In genomic region chr18:62098960-62099359, GRCh38 we compare ENCODE assay signal across 27 cellular contexts.
"Had no signal": no experiment of that assay in that cellular context is flagged by ENCODE, and none has a peak within 500 bp of the region (broad histone marks: within the 10 kb centered on the region; RNA-seq: fewer than 3 reads in every experiment).

No MANE protein-coding gene starts in this region.

- H3K9me3 Mint-ChIP-seq: effector memory CD8-positive, alpha-beta T cell had no signal

- H3K27me3 ChIP-seq: esophagus squamous epithelium, gastrocnemius medialis, heart right ventricle, left lung had no signal

- H3K27ac Mint-ChIP-seq: dendritic cell treated with granulocyte-macrophage colony-stimulating factor and Interleukin-4, amounts not matched to agents 40 ng/mL and 50 ng/mL, for 4 days; effector memory CD8-positive, alpha-beta T cell; endodermal cell; mesothelial cell of epicardium; naive B cell; naive thymus-derived CD8-positive, alpha-beta T cell had no signal

- H3K9me3 ChIP-seq: gastrocnemius medialis, mucosa of descending colon had no signal

- H3K27me3 Mint-ChIP-seq: dendritic cell treated with granulocyte-macrophage colony-stimulating factor and Interleukin-4, amounts not matched to agents 40 ng/mL and 50 ng/mL, for 4 days; effector memory CD8-positive, alpha-beta T cell; naive B cell; naive thymus-derived CD8-positive, alpha-beta T cell had no signal

- H3K4me3 ChIP-seq: esophagus squamous epithelium, gastrocnemius medialis, heart right ventricle, left lung, lower lobe of right lung, mucosa of descending colon had no signal

- H3K27ac ChIP-seq: epithelial cell of prostate, esophagus squamous epithelium, gastrocnemius medialis, heart right ventricle, left lung, lower lobe of right lung had no signal

- H3K4me3 Mint-ChIP-seq: dendritic cell treated with granulocyte-macrophage colony-stimulating factor and Interleukin-4, amounts not matched to agents 40 ng/mL and 50 ng/mL, for 4 days; effector memory CD8-positive, alpha-beta T cell; endodermal cell; mesothelial cell of epicardium; naive B cell; naive thymus-derived CD8-positive, alpha-beta T cell had no signal

- DNase-seq: cortex of kidney; effector CD8-positive, alpha-beta T cell; effector memory CD8-positive, alpha-beta T cell; endodermal cell; erythroblast; esophagus squamous epithelium; foreskin fibroblast; foreskin melanocyte; gastrocnemius medialis; glutamatergic neuron; head of caudate nucleus; heart right ventricle; hippocampal formation; left cardiac atrium; left lung; left ventricle myocardium superior; lower lobe of right lung; mesenchymal stem cell; mucosa of descending colon; naive B cell; naive thymus-derived CD8-positive, alpha-beta T cell had no signal

- FAIRE-seq: endometrium, keratinocyte had no signal

- H3K4me1 Mint-ChIP-seq: endodermal cell, naive B cell had no signal

- ATAC-seq: effector memory CD8-positive, alpha-beta T cell; esophagus mucosa; gastrocnemius medialis; heart right ventricle; left cardiac atrium; left lung; left ventricle myocardium superior; lower lobe of right lung; mucosa of descending colon; naive thymus-derived CD8-positive, alpha-beta T cell had no signal

- H3K4me1 ChIP-seq: esophagus squamous epithelium, gastrocnemius medialis, heart right ventricle, left lung, lower lobe of right lung had no signal
